Comparison of ENCODE assay signal across 24 cellular contexts in the genomic region with DNA sequence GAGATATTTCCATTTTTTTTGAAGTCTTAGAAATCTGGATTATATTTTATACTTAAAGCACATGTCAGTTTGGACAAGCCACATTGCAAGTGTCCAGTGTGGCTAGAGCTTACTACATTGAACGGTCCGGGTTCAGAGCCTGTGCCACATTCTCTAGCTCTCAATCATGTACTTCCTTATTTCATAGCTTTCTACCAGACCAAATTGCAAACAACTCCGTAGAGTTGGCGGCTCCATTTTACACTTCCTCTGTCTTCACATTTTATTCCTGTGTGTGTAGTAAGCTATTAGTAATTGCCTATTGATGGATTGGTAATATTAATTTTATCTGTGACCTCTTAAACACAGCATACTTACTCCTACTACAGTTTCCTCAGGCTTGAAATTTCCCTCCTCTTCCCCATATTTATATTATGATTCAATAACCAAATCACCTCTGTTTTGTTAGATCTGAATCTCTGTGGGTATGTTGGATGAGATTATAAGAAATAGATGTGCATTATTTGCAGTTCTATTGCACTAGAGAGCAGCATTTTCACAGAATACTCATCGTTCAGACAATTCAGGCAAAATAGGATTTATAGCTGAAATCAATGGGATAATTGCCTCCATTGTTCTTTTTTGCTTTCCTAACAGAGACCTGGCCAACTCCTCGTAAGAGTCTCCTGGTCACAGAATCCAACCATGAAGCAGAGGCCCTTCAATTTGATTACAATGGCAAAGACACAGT. TPM values are rescaled to one million over a fixed set of nuclear protein-coding genes. Genes with fewer than 3 reads are reported as not detected.
A peak's percentile ranks its signal among the peaks of the same experiment; 100 is the strongest.
DNase-seq lines count a peak whose midpoint lies in the region; ATAC-seq and TF ChIP-seq lines count a peak whose summit lies in the region.
"Had no signal": no experiment of that assay in that cellular context is flagged by ENCODE, and none has a peak within 500 bp of the region (broad histone marks: within the 10 kb centered on the region; RNA-seq: fewer than 3 reads in every experiment).

No MANE protein-coding gene starts in this region.

- TF ChIP-seq CTCF in lower lobe of right lung (IDR thresholded peaks at IDR 0.05), result no peak

- H3K4me3 Mint-ChIP-seq in stimulated activated naive B cell treated with anti-CD40 and anti-IgM and Interleukin-4, amounts not matched to agents 10 μg/mL and 1 μg/mL and 100 μg/mL, for 72 hours, result no peak overlapping the region
- H3K4me3 Mint-ChIP-seq: activated naive CD8-positive, alpha-beta T cell treated with anti-CD3 and anti-CD28 coated beads, Interleukin-2, amount 50 U/mL, for 24 hours; neural progenitor cell; stimulated activated naive CD8-positive, alpha-beta T cell treated with anti-CD3 and anti-CD28 coated beads, Interleukin-15, amount 100 ng/mL, for 72 hours; type B pancreatic cell had no signal

- no peaks in the 10 kb centered on the region for H3K4me1 Mint-ChIP-seq in stimulated activated naive B cell treated with anti-CD40 and anti-IgM and Interleukin-4, amounts not matched to agents 10 μg/mL and 1 μg/mL and 100 μg/mL, for 72 hours
- H3K4me1 Mint-ChIP-seq: activated naive CD8-positive, alpha-beta T cell treated with anti-CD3 and anti-CD28 coated beads, Interleukin-2, amount 50 U/mL, for 24 hours; stimulated activated naive CD8-positive, alpha-beta T cell treated with anti-CD3 and anti-CD28 coated beads, Interleukin-15, amount 100 ng/mL, for 72 hours had no signal

- no peak for TF ChIP-seq POLR2A in erythroblast (IDR thresholded peaks at IDR 0.05; ENCODE audit: low read length)

- no peaks in the 10 kb centered on the region for H3K27me3 ChIP-seq in lower lobe of right lung (ENCODE audit: low read depth)
- H3K27me3 ChIP-seq: body of pancreas, neural progenitor cell had no signal

- peaks cover 4 to 5% of the 10 kb centered on the region in 2 donors for H3K27me3 Mint-ChIP-seq in stimulated activated naive B cell treated with anti-CD40 and anti-IgM and Interleukin-4, amounts not matched to agents 10 μg/mL and 1 μg/mL and 100 μg/mL, for 72 hours
- H3K27me3 Mint-ChIP-seq: stimulated activated naive CD8-positive, alpha-beta T cell treated with anti-CD3 and anti-CD28 coated beads, Interleukin-15, amount 100 ng/mL, for 72 hours; type B pancreatic cell had no signal

- intact Hi-C loops in lower lobe of right lung (cut with DNase I), result no loop called here

- peaks cover 8% of the 10 kb centered on the region for H3K4me1 ChIP-seq in lower lobe of right lung
- H3K4me1 ChIP-seq: body of pancreas, psoas muscle had no signal

- no peak overlapping the region for H3K4me3 ChIP-seq in lower lobe of right lung
- H3K4me3 ChIP-seq: body of pancreas, neural progenitor cell, psoas muscle had no signal

- no peaks in the 10 kb centered on the region for H3K36me3 Mint-ChIP-seq in stimulated activated naive B cell treated with anti-CD40 and anti-IgM and Interleukin-4, amounts not matched to agents 10 μg/mL and 1 μg/mL and 100 μg/mL, for 72 hours
- H3K36me3 Mint-ChIP-seq: neural progenitor cell, type B pancreatic cell had no signal

- H3K36me3 ChIP-seq in lower lobe of right lung, result no peaks in the 10 kb centered on the region
- H3K36me3 ChIP-seq: neural progenitor cell had no signal

- DNase-seq in MV-4-11 (lab: John Stamatoyannopoulos, UW), result peak; percentile 91
- peak; percentile 38 for DNase-seq in OCI-M1 (lab: John Stamatoyannopoulos, UW)
- DNase-seq in lower lobe of right lung, result no peak
- no peak for DNase-seq in stimulated activated naive B cell treated with anti-CD40 and anti-IgM and Interleukin-4, amounts not matched to agents 10 μg/mL and 1 μg/mL and 100 μg/mL, for 72 hours
- no peak for DNase-seq in erythroblast (lab: John Stamatoyannopoulos, UW)
- DNase-seq in NK-92 treated with Interleukin-12 subunit alpha and Interleukin-12 subunit beta, amount 100 ng/mL, for 24 hours (lab: John Stamatoyannopoulos, UW), result no peak
- DNase-seq: activated CD4-positive, alpha-beta T cell treated with anti-CD3 and anti-CD28 coated beads, Interleukin-2, amount 50 U/mL, for 4 hours; activated effector memory CD4-positive, alpha-beta T cell treated with anti-CD3 and anti-CD28 coated beads, Interleukin-2, amount 50 U/mL, for 16 hours; activated naive CD8-positive, alpha-beta T cell treated with anti-CD3 and anti-CD28 coated beads, Interleukin-2, amount 50 U/mL, for 24 hours; body of pancreas; DMS79; effector memory CD4-positive, alpha-beta T cell; HCEC 1CT; midbrain; NCI-H1092 treated with DMSO at 0.1 percent for 48 hours; psoas muscle; small intestine; stimulated activated CD4-positive, alpha-beta T cell treated with anti-CD3 and anti-CD28 coated beads, Interleukin-4, amount 100 ng/mL, for 24 hours; stimulated activated naive CD8-positive, alpha-beta T cell treated with anti-CD3 and anti-CD28 coated beads, Interleukin-15, amount 100 ng/mL, for 72 hours had no signal

- H3K9me3 ChIP-seq in lower lobe of right lung, result no peaks in the 10 kb centered on the region
- H3K9me3 ChIP-seq: body of pancreas, psoas muscle, SK-N-SH had no signal

- no peaks in the 10 kb centered on the region for H3K9me3 Mint-ChIP-seq in stimulated activated naive B cell treated with anti-CD40 and anti-IgM and Interleukin-4, amounts not matched to agents 10 μg/mL and 1 μg/mL and 100 μg/mL, for 72 hours
- H3K9me3 Mint-ChIP-seq: activated naive CD8-positive, alpha-beta T cell treated with anti-CD3 and anti-CD28 coated beads, Interleukin-2, amount 50 U/mL, for 24 hours; neural progenitor cell; stimulated activated naive CD8-positive, alpha-beta T cell treated with anti-CD3 and anti-CD28 coated beads, Interleukin-15, amount 100 ng/mL, for 72 hours; type B pancreatic cell had no signal

- peak overlapping the region; percentile 72 for H3K27ac ChIP-seq in lower lobe of right lung
- H3K27ac ChIP-seq: KMS-11, neural progenitor cell, psoas muscle had no signal

- H3K27ac Mint-ChIP-seq in stimulated activated naive B cell treated with anti-CD40 and anti-IgM and Interleukin-4, amounts not matched to agents 10 μg/mL and 1 μg/mL and 100 μg/mL, for 72 hours, result no peak overlapping the region
- H3K27ac Mint-ChIP-seq: activated naive CD8-positive, alpha-beta T cell treated with anti-CD3 and anti-CD28 coated beads, Interleukin-2, amount 50 U/mL, for 24 hours; neural progenitor cell; stimulated activated naive CD8-positive, alpha-beta T cell treated with anti-CD3 and anti-CD28 coated beads, Interleukin-15, amount 100 ng/mL, for 72 hours; type B pancreatic cell had no signal

- peak; percentile 35 to 66 for ATAC-seq in lower lobe of right lung
- ATAC-seq in stimulated activated naive B cell treated with anti-CD40 and anti-IgM and Interleukin-4, amounts not matched to agents 10 μg/mL and 1 μg/mL and 100 μg/mL, for 72 hours (replicated peaks), result peak; percentile 48 to 53
- ATAC-seq in HG03097 (IDR thresholded peaks at IDR 0.05; ENCODE audit: low FRiP score, unreplicated experiment), result no peak
- ATAC-seq: activated naive CD8-positive, alpha-beta T cell treated with anti-CD3 and anti-CD28 coated beads, Interleukin-2, amount 50 U/mL, for 24 hours; body of pancreas; psoas muscle; stimulated activated naive CD8-positive, alpha-beta T cell treated with anti-CD3 and anti-CD28 coated beads, Interleukin-15, amount 100 ng/mL, for 72 hours had no signal

RNA-seq across cellular contexts. Expression of a gene that starts 29.0 kb away (rescaled TPM):
- 28.9 TPM for total RNA-seq in lower lobe of right lung

Comparison
In these comparisons a context has a peak if more than half of its experiments do, and no peak if none do; other contexts are left out.
1. DNase-seq: peak in MV-4-11 (single experiment) and OCI-M1 (single experiment); none in lower lobe of right lung (single experiment), stimulated activated naive B cell treated with anti-CD40 and anti-IgM and Interleukin-4, amounts not matched to agents 10 μg/mL and 1 μg/mL and 100 μg/mL, for 72 hours (single experiment), erythroblast (0 of 2) and NK-92 treated with Interleukin-12 subunit alpha and Interleukin-12 subunit beta, amount 100 ng/mL, for 24 hours (single experiment).